Comparison of ENCODE assay signal across 29 cellular contexts in genomic region chr18:55844373-55844772, GRCh38.
"Had no signal": no experiment of that assay in that cellular context is flagged by ENCODE, and none has a peak within 500 bp of the region (broad histone marks: within the 10 kb centered on the region; RNA-seq: fewer than 3 reads in every experiment).

No MANE protein-coding gene starts in this region.

- H3K27me3 Mint-ChIP-seq: naive B cell had no signal

- H3K9me3 ChIP-seq: body of pancreas, gastrocnemius medialis, ovary, tibial artery had no signal

- H3K36me3 ChIP-seq: esophagus squamous epithelium, gastrocnemius medialis, neutrophil, ovary, suprapubic skin, tibial artery had no signal

- ATAC-seq: activated naive CD4-positive, alpha-beta T cell treated with anti-CD3 and anti-CD28 coated beads, Interleukin-2, amount 50 U/mL, for 72 hours; activated T-cell treated with anti-CD3 and anti-CD28 coated beads, Interleukin-2, amount 50 U/mL, for 72 hours; body of pancreas; gastrocnemius medialis; left ventricle myocardium superior; sciatic nerve; stimulated activated effector memory CD8-positive, alpha-beta T cell treated with anti-CD3 and anti-CD28 coated beads, Interleukin-12 subunit alpha, Interleukin-12 subunit beta, amount 100 ng/mL, for 72 hours had no signal

- H3K27me3 ChIP-seq: body of pancreas, esophagus squamous epithelium, gastrocnemius medialis, neutrophil, ovary, suprapubic skin, tibial artery had no signal

- DNase-seq: activated CD4-positive, alpha-beta T cell treated with anti-CD3 and anti-CD28 coated beads for 4 hours; activated CD4-positive, alpha-beta T cell treated with anti-CD3 and anti-CD28 coated beads, Interleukin-2, amount 50 U/mL, for 4 hours; activated naive CD4-positive, alpha-beta T cell; activated T-cell treated with anti-CD3 and anti-CD28 coated beads for 4 hours; activated T-cell treated with anti-CD3 and anti-CD28 coated beads, Interleukin-2, amount 50 U/mL, for 72 hours; anterior cingulate cortex; body of pancreas; effector CD8-positive, alpha-beta T cell; esophagus squamous epithelium; gastrocnemius medialis; glutamatergic neuron; islet precursor cell; left ventricle myocardium superior; naive B cell; nephron progenitor cell; ovary; retina; small intestine; stimulated activated CD4-positive, alpha-beta T cell treated with anti-CD3 and anti-CD28 coated beads, Interleukin-4, amount 100 ng/mL, for 24 hours; tibial artery had no signal

- H3K36me3 Mint-ChIP-seq: activated naive CD4-positive, alpha-beta T cell treated with anti-CD3 and anti-CD28 coated beads, Interleukin-2, amount 50 U/mL, for 72 hours; naive B cell; stimulated activated effector memory CD8-positive, alpha-beta T cell treated with anti-CD3 and anti-CD28 coated beads, Interleukin-12 subunit alpha, Interleukin-12 subunit beta, amount 100 ng/mL, for 72 hours had no signal

- FAIRE-seq: endometrium, small intestine had no signal

- H3K4me3 Mint-ChIP-seq: activated T-cell treated with anti-CD3 and anti-CD28 coated beads, Interleukin-2, amount 50 U/mL, for 72 hours; naive B cell; nephron progenitor cell; stimulated activated effector memory CD8-positive, alpha-beta T cell treated with anti-CD3 and anti-CD28 coated beads, Interleukin-12 subunit alpha, Interleukin-12 subunit beta, amount 100 ng/mL, for 72 hours had no signal

- H3K4me3 ChIP-seq: body of pancreas, coronary artery, esophagus squamous epithelium, gastrocnemius medialis, ovary, suprapubic skin, tibial artery had no signal

- H3K27ac ChIP-seq: body of pancreas, coronary artery, epithelial cell of prostate, esophagus squamous epithelium, gastrocnemius medialis, neutrophil, ovary, suprapubic skin, tibial artery had no signal

- H3K27ac Mint-ChIP-seq: activated T-cell treated with anti-CD3 and anti-CD28 coated beads, Interleukin-2, amount 50 U/mL, for 72 hours; nephron progenitor cell; progenitor cell of endocrine pancreas; stimulated activated effector memory CD8-positive, alpha-beta T cell treated with anti-CD3 and anti-CD28 coated beads, Interleukin-12 subunit alpha, Interleukin-12 subunit beta, amount 100 ng/mL, for 72 hours had no signal

- H3K4me1 Mint-ChIP-seq: naive B cell; stimulated activated effector memory CD8-positive, alpha-beta T cell treated with anti-CD3 and anti-CD28 coated beads, Interleukin-12 subunit alpha, Interleukin-12 subunit beta, amount 100 ng/mL, for 72 hours had no signal

- H3K4me1 ChIP-seq: body of pancreas, esophagus squamous epithelium, gastrocnemius medialis, suprapubic skin, tibial artery had no signal
